In genomic region chr10:47457826-47458225, GRCh38 we compare ENCODE assay signal across 1 cellular context.
TF ChIP-seq lines count a peak whose summit lies in the region.

No MANE protein-coding gene starts in this region.

TF ChIP-seq in IMR-90, 13 proteins besides CTCF, POLR2A, EP300 and RAD21:
- TF ChIP-seq BHLHE40 (IDR thresholded peaks at IDR 0.05; ENCODE audit: low read depth, low read length): no peak
TF ChIP-seq in IMR-90: peak in this region for 0.
